17 cellular contexts compared by ENCODE assay signal in the genomic region with DNA sequence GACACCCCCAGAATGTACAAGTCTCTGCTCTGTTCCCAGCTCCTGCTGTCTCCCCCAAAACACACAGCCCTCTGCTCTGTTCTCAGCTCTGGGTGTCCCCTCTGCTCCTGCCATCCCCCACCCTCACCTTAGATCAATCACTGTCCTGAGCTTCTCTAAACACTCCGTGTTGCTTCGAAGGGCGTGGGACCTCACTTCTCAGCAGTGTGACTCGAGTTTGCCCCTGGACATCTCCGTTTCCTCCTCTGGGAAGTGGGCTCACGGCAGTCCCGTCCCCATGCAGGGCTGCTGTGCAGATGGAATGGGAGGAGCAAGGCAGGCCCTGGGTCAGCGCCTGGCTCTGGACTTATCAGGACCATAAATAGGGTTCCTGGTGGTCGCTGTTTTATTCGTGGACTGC.
"Had no signal": no experiment of that assay in that cellular context is flagged by ENCODE, and none has a peak within 500 bp of the region (broad histone marks: within the 10 kb centered on the region; RNA-seq: fewer than 3 reads in every experiment).

No MANE protein-coding gene starts in this region.

- H3K4me2 ChIP-seq: SK-N-SH had no signal

- H3K4me3 ChIP-seq: lower lobe of right lung, prostate gland, upper lobe of left lung had no signal

- H3K4me3 Mint-ChIP-seq: activated naive CD4-positive, alpha-beta T cell treated with anti-CD3 and anti-CD28 coated beads, Interleukin-2, amount 50 U/mL, for 24 hours; activated T-cell treated with anti-CD3 and anti-CD28 coated beads, Interleukin-2, amount 50 U/mL, for 72 hours; brain; naive thymus-derived CD4-positive, alpha-beta T cell; neural crest cell had no signal

- H3K36me3 ChIP-seq: lower lobe of right lung, prostate gland, upper lobe of left lung had no signal

- DNase-seq: activated CD4-positive, alpha-beta T cell treated with anti-CD3 and anti-CD28 coated beads for 4 hours; activated CD4-positive, CD25-positive, alpha-beta regulatory T cell; activated CD8-positive, alpha-beta memory T cell treated with anti-CD3 and anti-CD28 coated beads for 24 hours; activated gamma-delta T cell; activated T-cell treated with anti-CD3 and anti-CD28 coated beads, Interleukin-2, amount 50 U/mL, for 72 hours; aorta; lower lobe of right lung; naive thymus-derived CD4-positive, alpha-beta T cell; stimulated activated CD4-positive, alpha-beta T cell treated with anti-CD3 and anti-CD28 coated beads, Interleukin-4, amount 100 ng/mL, for 24 hours; stimulated activated naive CD8-positive, alpha-beta T cell treated with anti-CD3 and anti-CD28 coated beads, Interleukin-15, Interleukin-2, amounts not matched to agents 100 U/mL and 50 U/mL, for 24 hours; T1000 had no signal

- H3K4me1 ChIP-seq: lower lobe of right lung, prostate gland had no signal

- H3K36me3 Mint-ChIP-seq: activated naive CD4-positive, alpha-beta T cell treated with anti-CD3 and anti-CD28 coated beads, Interleukin-2, amount 50 U/mL, for 24 hours; brain had no signal

- H3K4me1 Mint-ChIP-seq: activated naive CD4-positive, alpha-beta T cell treated with anti-CD3 and anti-CD28 coated beads, Interleukin-2, amount 50 U/mL, for 24 hours had no signal

- H3K9me3 Mint-ChIP-seq: activated naive CD4-positive, alpha-beta T cell treated with anti-CD3 and anti-CD28 coated beads, Interleukin-2, amount 50 U/mL, for 24 hours; neural crest cell had no signal

- H3K9me3 ChIP-seq: prostate gland, SK-N-SH had no signal

- H3K27ac ChIP-seq: lower lobe of right lung, prostate gland, upper lobe of left lung had no signal

- H3K27ac Mint-ChIP-seq: activated naive CD4-positive, alpha-beta T cell treated with anti-CD3 and anti-CD28 coated beads, Interleukin-2, amount 50 U/mL, for 24 hours; activated T-cell treated with anti-CD3 and anti-CD28 coated beads, Interleukin-2, amount 50 U/mL, for 72 hours had no signal

- ATAC-seq: activated T-cell treated with anti-CD3 and anti-CD28 coated beads, Interleukin-2, amount 50 U/mL, for 72 hours; lower lobe of right lung; naive thymus-derived CD4-positive, alpha-beta T cell; stimulated activated naive CD8-positive, alpha-beta T cell treated with anti-CD3 and anti-CD28 coated beads, Interleukin-15, Interleukin-2, amounts not matched to agents 100 U/mL and 50 U/mL, for 24 hours had no signal
